ENCODE assay signal across 30 cellular contexts in the genomic region with DNA sequence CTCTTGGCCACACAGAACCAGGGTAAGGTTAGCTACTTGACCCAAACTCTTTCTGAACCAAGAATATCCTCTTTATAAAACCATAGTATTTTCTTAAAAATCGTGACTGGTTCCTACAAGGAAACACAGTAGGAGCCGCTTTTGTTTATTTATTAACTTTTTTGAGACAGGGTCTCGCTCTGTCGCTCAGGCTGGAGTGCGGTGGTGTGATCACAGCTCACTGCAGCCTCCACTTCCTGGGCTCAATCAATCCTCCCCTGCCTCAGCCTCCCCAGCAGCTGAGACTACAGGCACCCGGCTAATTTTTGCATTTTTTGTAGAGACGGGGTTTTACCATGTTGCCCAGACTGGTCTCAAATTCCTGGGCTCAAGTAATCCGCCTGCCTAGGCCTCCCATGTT.
"Had no signal": no experiment of that assay in that cellular context is flagged by ENCODE, and none has a peak within 500 bp of the region (broad histone marks: within the 10 kb centered on the region; RNA-seq: fewer than 3 reads in every experiment).

No MANE protein-coding gene starts in this region.

- H3K4me3 ChIP-seq: cardiac muscle cell, Peyer's patch, SJCRH30 had no signal

- H3K36me3 Mint-ChIP-seq: activated CD4-positive, alpha-beta memory T cell treated with anti-CD3 and anti-CD28 coated beads for 36 hours; activated naive CD4-positive, alpha-beta T cell treated with anti-CD3 and anti-CD28 coated beads, Interleukin-2, amount 10 ng/mL, durations not matched to agents 7 days and 5 days; activated naive CD8-positive, alpha-beta T cell treated with anti-CD3 and anti-CD28 coated beads for 36 hours had no signal

- H3K9me3 ChIP-seq: Peyer's patch, SJCRH30, SK-N-SH had no signal

- H3K4me3 Mint-ChIP-seq: activated CD4-positive, alpha-beta memory T cell treated with anti-CD3 and anti-CD28 coated beads for 36 hours; activated CD4-positive, alpha-beta T cell treated with anti-CD3 and anti-CD28 coated beads, Interleukin-2, amount 10 ng/mL, durations not matched to agents 7 days and 5 days; activated naive CD4-positive, alpha-beta T cell treated with anti-CD3 and anti-CD28 coated beads, Interleukin-2, amount 10 ng/mL, durations not matched to agents 7 days and 5 days; activated naive CD8-positive, alpha-beta T cell treated with anti-CD3 and anti-CD28 coated beads for 36 hours; activated T-helper 17 cell treated with anti-CD3 and anti-CD28 coated beads, Interleukin-2, amount 50 U/mL, for 72 hours had no signal

- H3K9me3 Mint-ChIP-seq: activated CD4-positive, alpha-beta memory T cell treated with anti-CD3 and anti-CD28 coated beads for 36 hours; activated CD4-positive, alpha-beta T cell treated with anti-CD3 and anti-CD28 coated beads, Interleukin-2, amount 10 ng/mL, durations not matched to agents 7 days and 5 days; activated naive CD4-positive, alpha-beta T cell treated with anti-CD3 and anti-CD28 coated beads, Interleukin-2, amount 10 ng/mL, durations not matched to agents 7 days and 5 days; activated naive CD8-positive, alpha-beta T cell treated with anti-CD3 and anti-CD28 coated beads for 36 hours; activated T-helper 17 cell treated with anti-CD3 and anti-CD28 coated beads, Interleukin-2, amount 50 U/mL, for 72 hours had no signal

- H3K27me3 Mint-ChIP-seq: activated CD4-positive, alpha-beta memory T cell treated with anti-CD3 and anti-CD28 coated beads for 36 hours; activated CD4-positive, alpha-beta T cell treated with anti-CD3 and anti-CD28 coated beads, Interleukin-2, amount 10 ng/mL, durations not matched to agents 7 days and 5 days; activated naive CD8-positive, alpha-beta T cell treated with anti-CD3 and anti-CD28 coated beads for 36 hours had no signal

- H3K9ac ChIP-seq: SK-N-SH had no signal

- DNase-seq: activated CD4-positive, alpha-beta memory T cell treated with anti-CD3 and anti-CD28 coated beads for 36 hours; activated CD4-positive, alpha-beta T cell treated with anti-CD3 and anti-CD28 coated beads, Interleukin-2, amount 10 ng/mL, durations not matched to agents 7 days and 5 days; activated CD4-positive, CD25-positive, alpha-beta regulatory T cell; activated CD8-positive, alpha-beta memory T cell treated with anti-CD3 and anti-CD28 coated beads for 24 hours; activated gamma-delta T cell; activated naive CD4-positive, alpha-beta T cell treated with anti-CD3 and anti-CD28 coated beads, Interleukin-2, amount 10 ng/mL, durations not matched to agents 7 days and 5 days; activated naive CD8-positive, alpha-beta T cell treated with anti-CD3 and anti-CD28 coated beads for 36 hours; activated T-cell treated with anti-CD3 and anti-CD28 coated beads for 4 hours; activated T-cell treated with anti-CD3 and anti-CD28 coated beads, Interleukin-2, amount 50 U/mL, for 48 hours; brain microvascular endothelial cell; cerebellar nuclear complex; Kasumi-1; NCI-H1105 treated with DMSO at 0.1 percent for 48 hours; NCI-H146; NCI-H2029; NCI-H2107; NCI-H2171 treated with DMSO at 0.1 percent for 48 hours; NCI-H345; NCI-H510A treated with DMSO at 0.1 percent for 48 hours; NCI-H69; NK-92 treated with Interleukin-12 subunit alpha and Interleukin-12 subunit beta, amount 100 ng/mL, for 24 hours; Right ventricle myocardium superior; SK-N-SH; T-helper 1 cell had no signal

- H3K27ac Mint-ChIP-seq: activated CD4-positive, alpha-beta memory T cell treated with anti-CD3 and anti-CD28 coated beads for 36 hours; activated CD4-positive, alpha-beta T cell treated with anti-CD3 and anti-CD28 coated beads, Interleukin-2, amount 10 ng/mL, durations not matched to agents 7 days and 5 days; activated naive CD4-positive, alpha-beta T cell treated with anti-CD3 and anti-CD28 coated beads, Interleukin-2, amount 10 ng/mL, durations not matched to agents 7 days and 5 days; activated naive CD8-positive, alpha-beta T cell treated with anti-CD3 and anti-CD28 coated beads for 36 hours; activated T-helper 17 cell treated with anti-CD3 and anti-CD28 coated beads, Interleukin-2, amount 50 U/mL, for 72 hours had no signal

- H3K36me3 ChIP-seq: brain microvascular endothelial cell, cardiac muscle cell, Peyer's patch, SJCRH30 had no signal

- H3K4me2 ChIP-seq: SK-N-SH had no signal

- H3K27me3 ChIP-seq: brain microvascular endothelial cell, cardiac muscle cell, Peyer's patch, SJCRH30 had no signal

- H3K27ac ChIP-seq: brain microvascular endothelial cell, cardiac muscle cell, Peyer's patch, RWPE1, SJCRH30, VCaP had no signal
